21 cellular contexts compared by ENCODE assay signal in the genomic region with DNA sequence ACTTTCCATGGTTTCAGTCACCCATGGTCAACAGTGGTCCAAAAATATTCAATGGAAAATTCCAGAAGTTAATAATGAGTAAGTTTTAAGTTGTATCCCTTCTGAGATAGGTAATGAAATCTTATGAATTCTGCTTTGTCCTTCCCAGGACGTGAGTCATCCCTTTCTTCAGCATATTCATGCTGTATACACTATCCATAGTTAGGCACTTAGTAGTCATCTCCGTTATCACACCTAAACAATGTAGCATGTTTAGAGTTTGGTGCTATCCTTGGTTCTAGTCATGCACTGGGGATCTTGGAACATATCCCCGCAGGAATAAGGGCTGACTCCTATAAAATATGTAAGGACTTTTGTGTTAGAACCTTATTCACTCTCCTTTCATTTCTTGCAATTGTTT.
DNase-seq lines count a peak whose midpoint lies in the region; ATAC-seq and TF ChIP-seq lines count a peak whose summit lies in the region.
"Had no signal": no experiment of that assay in that cellular context is flagged by ENCODE, and none has a peak within 500 bp of the region (broad histone marks: within the 10 kb centered on the region; RNA-seq: fewer than 3 reads in every experiment).

No MANE protein-coding gene starts in this region.

- no peaks in the 10 kb centered on the region for H3K36me3 ChIP-seq in brain microvascular endothelial cell (replicated peaks)
- H3K36me3 ChIP-seq: BLaER1 had no signal

- in situ Hi-C loops in Caki2 (cut with HindIII; ENCODE audit: low pct_unique_long_range_greater_than_20kb, low sequenced_read_pairs): no loop called here
- in situ Hi-C loops in brain microvascular endothelial cell (cut with HindIII; ENCODE audit: low pct_ligation_motif_present, low sequenced_read_pairs): no loop called here

- H3K27ac ChIP-seq in brain microvascular endothelial cell: no peak overlapping the region
- H3K27ac ChIP-seq: BLaER1, GM23248 had no signal

- no peak for ATAC-seq in GM18519 (IDR thresholded peaks at IDR 0.05; ENCODE audit: low FRiP score, unreplicated experiment)
- ATAC-seq: HCT116, Panc1 had no signal

- no peak for TF ChIP-seq CTCF in brain microvascular endothelial cell (IDR thresholded peaks at IDR 0.05; ENCODE audit: low read depth, low read length, missing control alignments)

- no peak overlapping the region for H3K4me3 ChIP-seq in brain microvascular endothelial cell (ENCODE audit: low read depth, low read length)
- H3K4me3 ChIP-seq: BLaER1, GM23248 had no signal

- H3K27me3 ChIP-seq in brain microvascular endothelial cell (replicated peaks): no peaks in the 10 kb centered on the region
- H3K27me3 ChIP-seq: BLaER1 had no signal

- DNase-seq in Caki2 (ENCODE audit: low read depth) (peak; percentile 35), NCI-H460 (ENCODE audit: extremely low read depth, low read depth) (peak; percentile 30), brain microvascular endothelial cell (peak; percentile 19), iris pigment epithelial cell (ENCODE audit: low read depth) (peak; percentile 2), anterior cingulate cortex (lab: John Stamatoyannopoulos, UW) (no peak), dedifferentiated amniotic fluid mesenchymal stem cell (ENCODE audit: extremely low spot score) (no peak)
- DNase-seq in effector CD4-positive, alpha-beta T cell: no peak
- DNase-seq: CD8-positive, alpha-beta memory T cell; DND-41; GDM1; GM23248; KBM-7; NCI-H1048; NCI-H146; NCI-H2081; NCI-H524; SIG-M5 had no signal

Comparison
In these comparisons a context has a peak if more than half of its experiments do, and no peak if none do; other contexts are left out.
1. DNase-seq: peak in Caki2 (single experiment), NCI-H460 (single experiment), brain microvascular endothelial cell (single experiment) and iris pigment epithelial cell (single experiment); none in anterior cingulate cortex (0 of 58), dedifferentiated amniotic fluid mesenchymal stem cell (single experiment) and effector CD4-positive, alpha-beta T cell (single experiment).